Comparison of ENCODE assay signal across 8 cellular contexts in genomic region chr19:43503501-43504425, GRCh38. TPM values are rescaled to one million over a fixed set of nuclear protein-coding genes. Genes with fewer than 3 reads are reported as not detected.
DNase-seq lines count a peak whose midpoint lies in the region; ATAC-seq, FAIRE-seq and TF ChIP-seq lines count a peak whose summit lies in the region.

No MANE protein-coding gene starts in this region.

- DNase-seq in H54 (ENCODE audit: insufficient read length, low spot score) (peak; percentile 97), SIG-M5 (lab: John Stamatoyannopoulos, UW) (peak; percentile 38), non-pigmented ciliary epithelial cell (ENCODE audit: low read depth) (peak; percentile 46), superior temporal gyrus (ENCODE audit: extremely low spot score) (peak; percentile 96)
- DNase-seq in activated gamma-delta T cell treated with anti-CD3 and anti-CD28 coated beads, Interleukin-2, amount 50 U/mL, for 16 hours (ENCODE audit: low read depth): peak; percentile 99

- H4K20me1 ChIP-seq in Loucy (ENCODE audit: insufficient read depth, low read length, poor library complexity, severe bottlenecking): no peaks in the 10 kb centered on the region

- H3K4me3 ChIP-seq in Loucy (ENCODE audit: low read length, poor library complexity, severe bottlenecking) (peak overlapping the region; percentile 84), gastroesophageal sphincter (peak overlapping the region; percentile 65 to 80)

- H3K9me2 ChIP-seq in Loucy (replicated peaks; ENCODE audit: low read depth, low read length): no peaks in the 10 kb centered on the region

- peak; percentile 32; the same call in 1 of the 2 replicates for TF ChIP-seq POLR2A in H54 (IDR thresholded peaks at IDR 0.05; ENCODE audit: low read depth, low read length)
- TF ChIP-seq POLR2A in gastroesophageal sphincter (IDR thresholded peaks at IDR 0.05): peak; percentile 10 to 40

- H3K9ac ChIP-seq in ES-I3 (ENCODE audit: low read depth, low read length) (peak overlapping the region; percentile 97), Loucy (ENCODE audit: low read depth, low read length, poor library complexity, severe bottlenecking) (peak overlapping the region; percentile 82)

- H3K9me3 ChIP-seq in ES-I3 (ENCODE audit: control insufficient read depth, insufficient read depth, low read length) (no peaks in the 10 kb centered on the region), Loucy (ENCODE audit: insufficient read depth, low read depth, low read length) (no peaks in the 10 kb centered on the region), gastroesophageal sphincter (no peaks in the 10 kb centered on the region)

- no peaks in the 10 kb centered on the region for H3K27me3 ChIP-seq in Loucy (ENCODE audit: insufficient read depth, low read length, poor library complexity, severe bottlenecking)
- H3K27me3 ChIP-seq in gastroesophageal sphincter: no peaks in the 10 kb centered on the region

- ATAC-seq in gastroesophageal sphincter: peak; percentile 98

- peak overlapping the region; percentile 85 to 95 (median 92) for H3K27ac ChIP-seq in gastroesophageal sphincter

- H3K4me1 ChIP-seq in ES-I3 (ENCODE audit: insufficient read depth, low read length) (peaks cover 3% of the 10 kb centered on the region; the same call in 1 of the 2 replicates), Loucy (ENCODE audit: insufficient read depth, low read length, poor library complexity, severe bottlenecking) (peaks cover 15% of the 10 kb centered on the region), gastroesophageal sphincter (peaks cover 0 to 34% (median 7%) of the 10 kb centered on the region in 3 donors)

- H3K36me3 ChIP-seq in ES-I3 (ENCODE audit: insufficient read depth, low read length) (no peaks in the 10 kb centered on the region), Loucy (ENCODE audit: insufficient read depth, low read length) (peaks cover 10% of the 10 kb centered on the region; the same call in 1 of the 2 replicates), gastroesophageal sphincter (peaks cover 0 to 27% of the 10 kb centered on the region in 2 donors)

- no peak for FAIRE-seq in H54 (lab: Jason Lieb, UNC)

- TF ChIP-seq CTCF in Loucy (conservative IDR thresholded peaks at IDR 0.05; ENCODE audit: low read length): peak; percentile 50
- peak in 1 of 4 experiments; percentile 56 for TF ChIP-seq CTCF in gastroesophageal sphincter (IDR thresholded peaks at IDR 0.05)

- peak overlapping the region; percentile 82 for H3K4me2 ChIP-seq in Loucy (ENCODE audit: low read depth, low read length, poor library complexity, severe bottlenecking)

- no peaks in the 10 kb centered on the region for H3K79me2 ChIP-seq in Loucy (ENCODE audit: insufficient read depth, low read length)

- TF ChIP-seq EP300 in gastroesophageal sphincter (IDR thresholded peaks at IDR 0.05): no peak

- no peaks in the 10 kb centered on the region for H3F3A ChIP-seq in Loucy (ENCODE audit: low read depth)

- 1 to 4% methylated on average over 23 of the region's 64 CpGs for WGBS in gastroesophageal sphincter (ENCODE audit: low coverage in 1 of 2), 2 donors

- H2AFZ ChIP-seq in Loucy (ENCODE audit: low read length): peak overlapping the region; percentile 94

RNA-seq across cellular contexts. Expression of gene PHLDB3, which starts 0.8 kb away (rescaled TPM):
- total RNA-seq in gastroesophageal sphincter: 10 to 100 TPM in 3 of 4 donors, 1 to 10 TPM in 1; 8.8 to 38.1 (median 14.9) TPM

RNA-seq across cellular contexts. Expression of gene ETHE1, which starts 23.2 kb away (rescaled TPM):
- total RNA-seq in gastroesophageal sphincter: 10 to 100 TPM; 33.3 to 55.9 (median 52.3) TPM

RNA-seq across cellular contexts. Expression of gene ZNF575, which starts 29.2 kb away (rescaled TPM):
- 1 to 10 TPM in 1 of 4 donors, under 1 TPM in 1, not detected in 2; 0.66 to 3.3 TPM for total RNA-seq in gastroesophageal sphincter

RNA-seq across cellular contexts. Expression of gene LYPD3, which starts 38.4 kb away (rescaled TPM):
- 1 to 10 TPM in 3 of 4 donors, under 1 TPM in 1; 0.39 to 8.4 (median 2.7) TPM for total RNA-seq in gastroesophageal sphincter

Comparison
In these comparisons a context has a peak if more than half of its experiments do, and no peak if none do; other contexts are left out.
1. Peak in every context shown above with its lines: DNase-seq, ATAC-seq, H3K4me3 ChIP-seq and H3K27ac ChIP-seq.
2. DNase-seq: peak in every context shown above with its lines; median percentile 99 in activated gamma-delta T cell treated with anti-CD3 and anti-CD28 coated beads, Interleukin-2, amount 50 U/mL, for 16 hours; 97 in H54; 96 in superior temporal gyrus; 46 in non-pigmented ciliary epithelial cell; 38 in SIG-M5.